ENCODE assay signal across 19 cellular contexts in genomic region chr17:66378296-66378695, GRCh38.
"Had no signal": no experiment of that assay in that cellular context is flagged by ENCODE, and none has a peak within 500 bp of the region (broad histone marks: within the 10 kb centered on the region; RNA-seq: fewer than 3 reads in every experiment).

No MANE protein-coding gene starts in this region.

- H3K4me1 ChIP-seq: prostate gland, suprapubic skin had no signal

- H3K9me3 ChIP-seq: esophagus squamous epithelium, gastroesophageal sphincter, heart left ventricle, left ventricle myocardium inferior, ovary, prostate gland, stomach, suprapubic skin, tibial nerve had no signal

- DNase-seq: activated naive CD4-positive, alpha-beta T cell treated with Interleukin-2 at 50 U/mL for 16 hours; activated T-cell treated with anti-CD3 and anti-CD28 coated beads, Interleukin-2, amount 50 U/mL, for 1 hour; aorta; esophagus squamous epithelium; heart left ventricle; left ventricle myocardium inferior; mammary epithelial cell; natural killer cell; ovary; stimulated activated CD4-positive, alpha-beta T cell treated with anti-CD3 and anti-CD28 coated beads, Interleukin-4, amount 100 ng/mL, for 4 hours; stomach; T-helper 1 cell; T-helper 9 cell had no signal

- H3K9me3 Mint-ChIP-seq: mesothelial cell of epicardium, natural killer cell had no signal

- H3K36me3 Mint-ChIP-seq: mesothelial cell of epicardium, natural killer cell had no signal

- H3K4me3 Mint-ChIP-seq: mesothelial cell of epicardium, natural killer cell had no signal

- H3K27ac Mint-ChIP-seq: mesothelial cell of epicardium, natural killer cell had no signal

- ATAC-seq: gastroesophageal sphincter, heart left ventricle, natural killer cell had no signal

- H3K27ac ChIP-seq: coronary artery, esophagus squamous epithelium, gastroesophageal sphincter, heart left ventricle, left ventricle myocardium inferior, ovary, prostate gland, stomach, suprapubic skin had no signal

- H3K36me3 ChIP-seq: esophagus squamous epithelium, gastroesophageal sphincter, heart left ventricle, left ventricle myocardium inferior, ovary, prostate gland, stomach, suprapubic skin, tibial nerve had no signal

- H3K4me3 ChIP-seq: coronary artery, esophagus squamous epithelium, gastroesophageal sphincter, heart left ventricle, left ventricle myocardium inferior, ovary, prostate gland, stomach, suprapubic skin, tibial nerve had no signal
